In the genomic region with DNA sequence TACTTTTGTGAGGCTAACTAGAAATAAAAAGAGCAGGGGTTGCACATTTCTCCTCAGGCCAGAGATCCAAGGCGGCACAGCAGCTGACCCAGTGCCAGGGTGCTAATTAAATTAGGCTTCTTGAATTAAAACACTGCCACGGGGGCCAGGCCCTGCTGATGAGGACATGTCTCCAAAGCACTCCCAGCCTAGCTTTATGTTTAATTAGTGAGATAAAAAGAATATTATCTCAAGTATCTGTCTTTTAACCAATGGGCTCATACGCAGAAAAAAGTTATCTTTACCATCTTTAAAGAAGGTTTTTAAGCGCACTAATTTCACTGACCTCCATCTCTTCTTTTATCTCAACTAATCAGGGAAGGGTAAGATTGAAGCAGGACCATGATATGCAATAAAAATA, we compare ENCODE assay signal across 1 cellular context.
TF ChIP-seq lines count a peak whose summit lies in the region.

No MANE protein-coding gene starts in this region.

TF ChIP-seq in H1, 55 proteins besides CTCF, POLR2A, EP300 and RAD21:
- no peak for TF ChIP-seq SP2 (IDR thresholded peaks at IDR 0.05; ENCODE audit: low read length)
- no peak for TF ChIP-seq FOSL1 (IDR thresholded peaks at IDR 0.05; ENCODE audit: insufficient read depth, low read depth, low read length)
- TF ChIP-seq POLR2AphosphoS5 (IDR thresholded peaks at IDR 0.05; ENCODE audit: low read depth, low read length) = no peak
- TF ChIP-seq ASH2L (IDR thresholded peaks at IDR 0.05; ENCODE audit: low read length) = no peak
- no peak for TF ChIP-seq JUND (IDR thresholded peaks at IDR 0.05; ENCODE audit: low read length)
- no peak for TF ChIP-seq TEAD4 (IDR thresholded peaks at IDR 0.05; ENCODE audit: low read depth, low read length)
- no peak for TF ChIP-seq TCF12 (IDR thresholded peaks at IDR 0.05; ENCODE audit: low read depth, low read length)
- TF ChIP-seq KDM5A (IDR thresholded peaks at IDR 0.05; ENCODE audit: low read length) = no peak
- no peak for TF ChIP-seq GABPA (IDR thresholded peaks at IDR 0.05; ENCODE audit: borderline replicate concordance, insufficient read depth, low read length)
- TF ChIP-seq MAX (IDR thresholded peaks at IDR 0.05) = no peak
- no peak for TF ChIP-seq SRF (IDR thresholded peaks at IDR 0.05; ENCODE audit: low read depth, low read length)
- TF ChIP-seq SIX5 (IDR thresholded peaks at IDR 0.05; ENCODE audit: low read depth, low read length) = no peak
- no peak for TF ChIP-seq BACH1 (IDR thresholded peaks at IDR 0.05; ENCODE audit: low read length)
- no peak for TF ChIP-seq SUZ12 (IDR thresholded peaks at IDR 0.05; ENCODE audit: low read length)
- TF ChIP-seq HDAC6 (IDR thresholded peaks at IDR 0.05; ENCODE audit: low read depth, low read length) = no peak
- TF ChIP-seq, protein P1, sequence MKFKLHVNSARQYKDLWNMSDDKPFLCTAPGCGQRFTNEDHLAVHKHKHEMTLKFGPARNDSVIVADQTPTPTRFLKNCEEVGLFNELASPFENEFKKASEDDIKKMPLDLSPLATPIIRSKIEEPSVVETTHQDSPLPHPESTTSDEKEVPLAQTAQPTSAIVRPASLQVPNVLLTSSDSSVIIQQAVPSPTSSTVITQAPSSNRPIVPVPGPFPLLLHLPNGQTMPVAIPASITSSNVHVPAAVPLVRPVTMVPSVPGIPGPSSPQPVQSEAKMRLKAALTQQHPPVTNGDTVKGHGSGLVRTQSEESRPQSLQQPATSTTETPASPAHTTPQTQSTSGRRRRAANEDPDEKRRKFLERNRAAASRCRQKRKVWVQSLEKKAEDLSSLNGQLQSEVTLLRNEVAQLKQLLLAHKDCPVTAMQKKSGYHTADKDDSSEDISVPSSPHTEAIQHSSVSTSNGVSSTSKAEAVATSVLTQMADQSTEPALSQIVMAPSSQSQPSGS (IDR thresholded peaks at IDR 0.05; ENCODE audit: low read length) = no peak
- TF ChIP-seq PHF8 (conservative IDR thresholded peaks at IDR 0.05; ENCODE audit: low read depth, low read length) = no peak
TF ChIP-seq in H1: peak in this region for 0.
